18 cellular contexts compared by ENCODE assay signal in the genomic region with DNA sequence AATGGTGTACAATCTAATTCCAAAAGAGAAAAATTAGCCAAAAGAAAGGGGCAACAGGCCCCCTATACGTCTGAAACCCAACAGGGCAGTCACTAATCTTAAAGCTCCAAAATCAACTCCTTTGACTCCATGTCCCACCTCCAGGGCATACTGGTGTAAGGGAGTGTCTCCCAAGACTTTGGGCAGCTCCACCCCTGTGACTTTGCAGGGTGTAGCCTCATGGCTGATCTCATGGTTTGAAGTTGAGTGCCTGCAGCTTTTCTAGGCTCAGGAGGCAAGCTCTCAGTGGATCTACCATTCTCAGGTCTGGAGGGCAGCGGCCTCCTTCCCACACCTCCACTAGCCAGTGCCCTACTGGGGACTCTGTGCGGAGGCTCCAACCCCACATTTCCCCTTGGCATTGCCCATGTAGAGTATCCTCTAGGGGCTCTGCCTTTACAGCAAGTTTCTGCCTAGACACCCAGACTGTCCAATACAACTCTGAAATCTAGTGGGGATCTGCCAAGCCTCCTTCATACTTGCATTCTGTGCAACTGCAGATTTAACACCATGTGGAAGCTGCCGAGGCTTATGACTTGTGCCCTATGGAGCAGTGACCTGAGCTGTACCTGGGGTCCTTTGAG.
"Had no signal": no experiment of that assay in that cellular context is flagged by ENCODE, and none has a peak within 500 bp of the region (broad histone marks: within the 10 kb centered on the region; RNA-seq: fewer than 3 reads in every experiment).

No MANE protein-coding gene starts in this region.

- H3K4me1 ChIP-seq: left lung, psoas muscle, tibial artery had no signal

- H3K36me3 ChIP-seq: left lung, ovary, tibial artery had no signal

- H3K27ac Mint-ChIP-seq: activated CD4-positive, alpha-beta T cell treated with anti-CD3 and anti-CD28 coated beads, Interleukin-2, amount 10 ng/mL, durations not matched to agents 24 days and 14 days; activated CD8-positive, alpha-beta T cell treated with anti-CD3 and anti-CD28 coated beads, Interleukin-2, amount 10 ng/mL, durations not matched to agents 7 days and 5 days; activated naive CD4-positive, alpha-beta T cell treated with anti-CD3 and anti-CD28 coated beads for 36 hours; naive thymus-derived CD4-positive, alpha-beta T cell; stimulated activated naive CD8-positive, alpha-beta T cell treated with anti-CD3 and anti-CD28 coated beads, Interleukin-15, amount 100 ng/mL, for 72 hours had no signal

- H3K27me3 ChIP-seq: ovary had no signal

- H3K27ac ChIP-seq: left lung, ovary, psoas muscle, tibial artery, VCaP had no signal

- H3K4me3 ChIP-seq: left lung, lung, ovary, psoas muscle, tibial artery had no signal

- DNase-seq: activated CD4-positive, alpha-beta T cell treated with anti-CD3 and anti-CD28 coated beads, Interleukin-2, amount 10 ng/mL, durations not matched to agents 24 days and 14 days; activated CD8-positive, alpha-beta T cell treated with anti-CD3 and anti-CD28 coated beads, Interleukin-2, amount 10 ng/mL, durations not matched to agents 7 days and 5 days; activated naive CD4-positive, alpha-beta T cell treated with anti-CD3 and anti-CD28 coated beads for 36 hours; activated T-cell treated with anti-CD3 and anti-CD28 coated beads, Interleukin-2, amount 50 U/mL, for 48 hours; amygdala; cerebellar nuclear complex; effector CD4-positive, alpha-beta T cell; foreskin melanocyte; left lung; naive thymus-derived CD4-positive, alpha-beta T cell; ovary; psoas muscle; right cardiac atrium; stimulated activated naive CD8-positive, alpha-beta T cell treated with anti-CD3 and anti-CD28 coated beads, Interleukin-15, amount 100 ng/mL, for 72 hours; tibial artery had no signal

- H3K4me1 Mint-ChIP-seq: activated CD4-positive, alpha-beta T cell treated with anti-CD3 and anti-CD28 coated beads, Interleukin-2, amount 10 ng/mL, durations not matched to agents 24 days and 14 days; naive thymus-derived CD4-positive, alpha-beta T cell; stimulated activated naive CD8-positive, alpha-beta T cell treated with anti-CD3 and anti-CD28 coated beads, Interleukin-15, amount 100 ng/mL, for 72 hours had no signal

- ATAC-seq: activated CD4-positive, CD25-positive, alpha-beta regulatory T cell treated with anti-CD3 and anti-CD28 coated beads, Interleukin-2, amount 50 U/mL, for 24 hours; activated CD8-positive, alpha-beta T cell treated with anti-CD3 and anti-CD28 coated beads, Interleukin-2, amount 10 ng/mL, durations not matched to agents 7 days and 5 days; left lung; naive thymus-derived CD4-positive, alpha-beta T cell; psoas muscle; right cardiac atrium; stimulated activated naive CD8-positive, alpha-beta T cell treated with anti-CD3 and anti-CD28 coated beads, Interleukin-15, amount 100 ng/mL, for 72 hours had no signal

- H3K4me3 Mint-ChIP-seq: activated CD4-positive, alpha-beta T cell treated with anti-CD3 and anti-CD28 coated beads, Interleukin-2, amount 10 ng/mL, durations not matched to agents 24 days and 14 days; activated CD8-positive, alpha-beta T cell treated with anti-CD3 and anti-CD28 coated beads, Interleukin-2, amount 10 ng/mL, durations not matched to agents 7 days and 5 days; activated naive CD4-positive, alpha-beta T cell treated with anti-CD3 and anti-CD28 coated beads for 36 hours; naive thymus-derived CD4-positive, alpha-beta T cell; stimulated activated naive CD8-positive, alpha-beta T cell treated with anti-CD3 and anti-CD28 coated beads, Interleukin-15, amount 100 ng/mL, for 72 hours had no signal
